1 cellular context compared by ENCODE assay signal in genomic region chr9:129042016-129042415, GRCh38.
A peak's percentile ranks its signal among the peaks of the same experiment; 100 is the strongest.
TF ChIP-seq lines count a peak whose summit lies in the region.

No MANE protein-coding gene starts in this region.

TF ChIP-seq in K562, 482 proteins besides CTCF, POLR2A, EP300 and RAD21:
- TF ChIP-seq NFIC (IDR thresholded peaks at IDR 0.05) (peak; percentile 27; the same call in 1 of the 2 replicates), AFF4 (CRISPR knock-in tag; IDR thresholded peaks at IDR 0.05) (no peak)
